ENCODE assay signal across 40 cellular contexts in the genomic region with DNA sequence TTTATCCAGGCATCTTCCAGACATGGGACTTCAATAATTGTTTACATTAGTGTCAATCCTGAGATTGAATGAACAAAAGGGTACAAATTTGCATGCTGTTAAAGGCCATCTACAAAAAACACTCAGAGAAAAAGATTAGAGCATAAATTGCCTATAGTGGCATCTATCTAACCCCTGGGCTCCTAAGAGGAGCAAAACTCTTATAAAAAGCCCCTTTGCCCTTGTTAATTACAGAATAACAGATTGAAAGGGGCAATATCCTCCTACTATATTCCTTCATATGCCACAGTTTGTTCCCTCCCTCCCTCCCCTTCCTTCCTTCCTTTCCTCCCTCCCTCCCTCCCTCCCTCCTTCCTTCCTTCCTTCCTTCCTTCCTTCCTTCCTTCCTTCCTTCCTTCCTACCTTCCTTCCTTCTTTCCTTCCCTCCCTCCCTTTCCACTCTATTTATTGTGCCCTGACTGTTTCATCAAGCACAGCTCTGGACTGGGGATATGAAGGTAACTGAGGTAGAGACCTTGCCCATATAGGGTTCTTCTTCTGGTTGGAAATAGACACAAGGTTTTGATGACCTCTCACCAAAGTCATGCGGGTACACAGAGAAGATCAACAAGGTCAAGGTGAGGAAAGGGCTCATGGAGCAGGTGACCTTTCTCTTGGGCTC. TPM values are rescaled to one million over a fixed set of nuclear protein-coding genes. Genes with fewer than 3 reads are reported as not detected.
"Had no signal": no experiment of that assay in that cellular context is flagged by ENCODE, and none has a peak within 500 bp of the region (broad histone marks: within the 10 kb centered on the region; RNA-seq: fewer than 3 reads in every experiment).

No MANE protein-coding gene starts in this region.

- H3K27me3 Mint-ChIP-seq: activated naive CD8-positive, alpha-beta T cell treated with anti-CD3 and anti-CD28 coated beads, Interleukin-2, amount 10 ng/mL, durations not matched to agents 7 days and 5 days had no signal

- H3K36me3 Mint-ChIP-seq: activated naive CD4-positive, alpha-beta T cell treated with anti-CD3 and anti-CD28 coated beads, Interleukin-2, amount 10 ng/mL, durations not matched to agents 7 days and 5 days; activated naive CD4-positive, alpha-beta T cell treated with anti-CD3 and anti-CD28 coated beads, Interleukin-2, amount 50 U/mL, for 24 hours; activated naive CD4-positive, alpha-beta T cell treated with anti-CD3 and anti-CD28 coated beads, Interleukin-2, amount 50 U/mL, for 72 hours; activated naive CD8-positive, alpha-beta T cell; activated naive CD8-positive, alpha-beta T cell treated with anti-CD3 and anti-CD28 coated beads for 36 hours; activated naive CD8-positive, alpha-beta T cell treated with anti-CD3 and anti-CD28 coated beads, Interleukin-2, amount 10 ng/mL, durations not matched to agents 7 days and 5 days; brain had no signal

- H3K9me3 ChIP-seq: adrenal gland, ascending aorta, body of pancreas, breast epithelium had no signal

- H3K36me3 ChIP-seq: adrenal gland, ascending aorta, brain microvascular endothelial cell, breast epithelium, cardiac muscle cell had no signal

- H3K4me1 Mint-ChIP-seq: activated naive CD4-positive, alpha-beta T cell treated with anti-CD3 and anti-CD28 coated beads, Interleukin-2, amount 10 ng/mL, durations not matched to agents 7 days and 5 days; activated naive CD4-positive, alpha-beta T cell treated with anti-CD3 and anti-CD28 coated beads, Interleukin-2, amount 50 U/mL, for 24 hours; activated naive CD8-positive, alpha-beta T cell treated with anti-CD3 and anti-CD28 coated beads for 36 hours; activated naive CD8-positive, alpha-beta T cell treated with anti-CD3 and anti-CD28 coated beads, Interleukin-2, amount 10 ng/mL, durations not matched to agents 7 days and 5 days; activated naive CD8-positive, alpha-beta T cell treated with anti-CD3 and anti-CD28 coated beads, Interleukin-2, amount 50 U/mL, for 24 hours; activated T-helper 17 cell treated with anti-CD3 and anti-CD28 coated beads, Interleukin-2, amount 50 U/mL, for 72 hours; central memory CD8-positive, alpha-beta T cell had no signal

- ATAC-seq: activated naive CD4-positive, alpha-beta T cell treated with anti-CD3 and anti-CD28 coated beads, Interleukin-2, amount 50 U/mL, for 72 hours; activated naive CD8-positive, alpha-beta T cell treated with anti-CD3 and anti-CD28 coated beads, Interleukin-2, amount 50 U/mL, for 24 hours; activated T-cell treated with anti-CD3 and anti-CD28 coated beads, Interleukin-2, amount 50 U/mL, for 4 hours; activated T-cell treated with anti-CD3 and anti-CD28 coated beads, Interleukin-2, amount 50 U/mL, for 72 hours; activated T-helper 17 cell treated with anti-CD3 and anti-CD28 coated beads, Interleukin-2, amount 50 U/mL, for 72 hours; body of pancreas had no signal

- H3K4me3 Mint-ChIP-seq: activated naive CD4-positive, alpha-beta T cell treated with anti-CD3 and anti-CD28 coated beads for 36 hours; activated naive CD4-positive, alpha-beta T cell treated with anti-CD3 and anti-CD28 coated beads, Interleukin-2, amount 10 ng/mL, durations not matched to agents 7 days and 5 days; activated naive CD4-positive, alpha-beta T cell treated with anti-CD3 and anti-CD28 coated beads, Interleukin-2, amount 50 U/mL, for 24 hours; activated naive CD8-positive, alpha-beta T cell; activated naive CD8-positive, alpha-beta T cell treated with anti-CD3 and anti-CD28 coated beads for 36 hours; activated naive CD8-positive, alpha-beta T cell treated with anti-CD3 and anti-CD28 coated beads, Interleukin-2, amount 10 ng/mL, durations not matched to agents 7 days and 5 days; activated naive CD8-positive, alpha-beta T cell treated with anti-CD3 and anti-CD28 coated beads, Interleukin-2, amount 50 U/mL, for 24 hours; activated T-cell treated with anti-CD3 and anti-CD28 coated beads, Interleukin-2, amount 50 U/mL, for 24 hours; activated T-cell treated with anti-CD3 and anti-CD28 coated beads, Interleukin-2, amount 50 U/mL, for 4 hours; activated T-cell treated with anti-CD3 and anti-CD28 coated beads, Interleukin-2, amount 50 U/mL, for 72 hours; activated T-helper 1 cell treated with anti-CD3 and anti-CD28 coated beads, Interleukin-12 subunit alpha, Interleukin-12 subunit beta, Interleukin-2, Interleukin-4 antibody, amounts not matched to agents 30 ng/mL and 10 ng/mL and 1 ng/mL, durations not matched to agents 14 hours and 24 hours and 36 hours; activated T-helper 17 cell treated with anti-CD3 and anti-CD28 coated beads, Interleukin-2, amount 50 U/mL, for 72 hours; brain; central memory CD8-positive, alpha-beta T cell had no signal

- H3K4me1 ChIP-seq: adrenal gland, ascending aorta, body of pancreas, breast epithelium had no signal

- FAIRE-seq: astrocyte, bronchial epithelial cell had no signal

- H3K9me3 Mint-ChIP-seq: activated naive CD4-positive, alpha-beta T cell treated with anti-CD3 and anti-CD28 coated beads for 36 hours; activated naive CD4-positive, alpha-beta T cell treated with anti-CD3 and anti-CD28 coated beads, Interleukin-2, amount 10 ng/mL, durations not matched to agents 7 days and 5 days; activated naive CD4-positive, alpha-beta T cell treated with anti-CD3 and anti-CD28 coated beads, Interleukin-2, amount 50 U/mL, for 24 hours; activated naive CD4-positive, alpha-beta T cell treated with anti-CD3 and anti-CD28 coated beads, Interleukin-2, amount 50 U/mL, for 72 hours; activated naive CD8-positive, alpha-beta T cell treated with anti-CD3 and anti-CD28 coated beads for 36 hours; activated naive CD8-positive, alpha-beta T cell treated with anti-CD3 and anti-CD28 coated beads, Interleukin-2, amount 10 ng/mL, durations not matched to agents 7 days and 5 days; activated naive CD8-positive, alpha-beta T cell treated with anti-CD3 and anti-CD28 coated beads, Interleukin-2, amount 50 U/mL, for 24 hours; activated T-cell treated with anti-CD3 and anti-CD28 coated beads, Interleukin-2, amount 50 U/mL, for 24 hours; activated T-cell treated with anti-CD3 and anti-CD28 coated beads, Interleukin-2, amount 50 U/mL, for 4 hours; activated T-cell treated with anti-CD3 and anti-CD28 coated beads, Interleukin-2, amount 50 U/mL, for 72 hours; activated T-helper 1 cell treated with anti-CD3 and anti-CD28 coated beads, Interleukin-12 subunit alpha, Interleukin-12 subunit beta, Interleukin-2, Interleukin-4 antibody, amounts not matched to agents 30 ng/mL and 10 ng/mL and 1 ng/mL, durations not matched to agents 14 hours and 24 hours and 36 hours; activated T-helper 17 cell treated with anti-CD3 and anti-CD28 coated beads, Interleukin-2, amount 50 U/mL, for 72 hours; activated T-helper 2 cell treated with anti-CD3 and anti-CD28 coated beads, Interferon-gamma antibody, Interleukin-2, Interleukin-4, amounts not matched to agents 10 μg/mL and 5 μg/mL and 100 μg/mL, durations not matched to agents 14 hours and 24 hours and 36 hours; central memory CD8-positive, alpha-beta T cell had no signal

- H3K4me3 ChIP-seq: adrenal gland, ascending aorta, body of pancreas, breast epithelium, cardiac muscle cell had no signal

- H3K27ac Mint-ChIP-seq: activated naive CD4-positive, alpha-beta T cell treated with anti-CD3 and anti-CD28 coated beads for 36 hours; activated naive CD4-positive, alpha-beta T cell treated with anti-CD3 and anti-CD28 coated beads, Interleukin-2, amount 10 ng/mL, durations not matched to agents 7 days and 5 days; activated naive CD4-positive, alpha-beta T cell treated with anti-CD3 and anti-CD28 coated beads, Interleukin-2, amount 50 U/mL, for 24 hours; activated naive CD4-positive, alpha-beta T cell treated with anti-CD3 and anti-CD28 coated beads, Interleukin-2, amount 50 U/mL, for 72 hours; activated naive CD8-positive, alpha-beta T cell; activated naive CD8-positive, alpha-beta T cell treated with anti-CD3 and anti-CD28 coated beads for 36 hours; activated naive CD8-positive, alpha-beta T cell treated with anti-CD3 and anti-CD28 coated beads, Interleukin-2, amount 10 ng/mL, durations not matched to agents 7 days and 5 days; activated naive CD8-positive, alpha-beta T cell treated with anti-CD3 and anti-CD28 coated beads, Interleukin-2, amount 50 U/mL, for 24 hours; activated T-cell treated with anti-CD3 and anti-CD28 coated beads, Interleukin-2, amount 50 U/mL, for 24 hours; activated T-cell treated with anti-CD3 and anti-CD28 coated beads, Interleukin-2, amount 50 U/mL, for 72 hours; activated T-helper 1 cell treated with anti-CD3 and anti-CD28 coated beads, Interleukin-12 subunit alpha, Interleukin-12 subunit beta, Interleukin-2, Interleukin-4 antibody, amounts not matched to agents 30 ng/mL and 10 ng/mL and 1 ng/mL, durations not matched to agents 14 hours and 24 hours and 36 hours; activated T-helper 17 cell treated with anti-CD3 and anti-CD28 coated beads, Interleukin-2, amount 50 U/mL, for 72 hours; activated T-helper 2 cell treated with anti-CD3 and anti-CD28 coated beads, Interferon-gamma antibody, Interleukin-2, Interleukin-4, amounts not matched to agents 10 μg/mL and 5 μg/mL and 100 μg/mL, durations not matched to agents 14 hours and 24 hours and 36 hours had no signal

- H3K27me3 ChIP-seq: adrenal gland, ascending aorta, body of pancreas, brain microvascular endothelial cell, breast epithelium, cardiac muscle cell had no signal

- H3K27ac ChIP-seq: adrenal gland, ascending aorta, body of pancreas, brain microvascular endothelial cell, breast epithelium, cardiac muscle cell had no signal

- DNase-seq: activated effector memory CD4-positive, alpha-beta T cell treated with anti-CD3 and anti-CD28 coated beads, Interleukin-2, amount 50 U/mL, for 16 hours; activated effector memory CD4-positive, alpha-beta T cell treated with Interleukin-2 at 50 U/mL for 16 hours; activated gamma-delta T cell; activated gamma-delta T cell treated with Interleukin-2 at 50 U/mL for 16 hours; activated naive CD4-positive, alpha-beta T cell; activated naive CD4-positive, alpha-beta T cell treated with anti-CD3 and anti-CD28 coated beads for 36 hours; activated naive CD4-positive, alpha-beta T cell treated with anti-CD3 and anti-CD28 coated beads, Interleukin-2, amount 10 ng/mL, durations not matched to agents 7 days and 5 days; activated naive CD4-positive, alpha-beta T cell treated with anti-CD3 and anti-CD28 coated beads, Interleukin-2, amount 50 U/mL, for 16 hours; activated naive CD4-positive, alpha-beta T cell treated with Interleukin-2 at 50 U/mL for 16 hours; activated naive CD8-positive, alpha-beta T cell treated with anti-CD3 and anti-CD28 coated beads for 36 hours; activated naive CD8-positive, alpha-beta T cell treated with anti-CD3 and anti-CD28 coated beads, Interleukin-2, amount 10 ng/mL, durations not matched to agents 7 days and 5 days; activated naive CD8-positive, alpha-beta T cell treated with anti-CD3 and anti-CD28 coated beads, Interleukin-2, amount 50 U/mL, for 24 hours; activated T-cell treated with anti-CD3 and anti-CD28 coated beads, Interleukin-2, amount 50 U/mL, for 1 hour; activated T-cell treated with anti-CD3 and anti-CD28 coated beads, Interleukin-2, amount 50 U/mL, for 24 hours; activated T-cell treated with anti-CD3 and anti-CD28 coated beads, Interleukin-2, amount 50 U/mL, for 4 hours; activated T-cell treated with anti-CD3 and anti-CD28 coated beads, Interleukin-2, amount 50 U/mL, for 48 hours; activated T-cell treated with anti-CD3 and anti-CD28 coated beads, Interleukin-2, amount 50 U/mL, for 72 hours; adrenal gland; amniotic stem cell; amygdala; aorta; body of pancreas; brain microvascular endothelial cell; central memory CD4-positive, alpha-beta T cell; cerebellar nuclear complex had no signal

RNA-seq across cellular contexts. Expression of gene PCDH8, which starts 49.5 kb away (rescaled TPM):
- total RNA-seq: activated naive CD4-positive, alpha-beta T cell treated with anti-CD3 and anti-CD28 coated beads for 36 hours; activated naive CD4-positive, alpha-beta T cell treated with anti-CD3 and anti-CD28 coated beads, Interleukin-2, amount 50 U/mL, for 72 hours; activated naive CD8-positive, alpha-beta T cell treated with anti-CD3 and anti-CD28 coated beads for 36 hours; activated naive CD8-positive, alpha-beta T cell treated with anti-CD3 and anti-CD28 coated beads, Interleukin-2, amount 10 ng/mL, durations not matched to agents 7 days and 5 days; activated T-cell treated with anti-CD3 and anti-CD28 coated beads, Interleukin-2, amount 50 U/mL, for 4 hours; activated T-cell treated with anti-CD3 and anti-CD28 coated beads, Interleukin-2, amount 50 U/mL, for 72 hours; activated T-helper 1 cell treated with anti-CD3 and anti-CD28 coated beads, Interleukin-12 subunit alpha, Interleukin-12 subunit beta, Interleukin-2, Interleukin-4 antibody, amounts not matched to agents 30 ng/mL and 10 ng/mL and 1 ng/mL, durations not matched to agents 14 hours and 24 hours and 36 hours; activated T-helper 17 cell treated with anti-CD3 and anti-CD28 coated beads, Interleukin-2, amount 50 U/mL, for 72 hours; ascending aorta; body of pancreas; bronchial epithelial cell; cardiac septum; chondrocyte had no signal
- polyA plus RNA-seq: adrenal gland, aorta had no signal

RNA-seq across cellular contexts. Expression of gene CNMD, which starts 59.3 kb away (rescaled TPM):
- total RNA-seq: activated naive CD4-positive, alpha-beta T cell treated with anti-CD3 and anti-CD28 coated beads for 36 hours; activated naive CD4-positive, alpha-beta T cell treated with anti-CD3 and anti-CD28 coated beads, Interleukin-2, amount 50 U/mL, for 72 hours; activated naive CD8-positive, alpha-beta T cell treated with anti-CD3 and anti-CD28 coated beads for 36 hours; activated naive CD8-positive, alpha-beta T cell treated with anti-CD3 and anti-CD28 coated beads, Interleukin-2, amount 10 ng/mL, durations not matched to agents 7 days and 5 days; activated T-cell treated with anti-CD3 and anti-CD28 coated beads, Interleukin-2, amount 50 U/mL, for 4 hours; activated T-cell treated with anti-CD3 and anti-CD28 coated beads, Interleukin-2, amount 50 U/mL, for 72 hours; activated T-helper 1 cell treated with anti-CD3 and anti-CD28 coated beads, Interleukin-12 subunit alpha, Interleukin-12 subunit beta, Interleukin-2, Interleukin-4 antibody, amounts not matched to agents 30 ng/mL and 10 ng/mL and 1 ng/mL, durations not matched to agents 14 hours and 24 hours and 36 hours; activated T-helper 17 cell treated with anti-CD3 and anti-CD28 coated beads, Interleukin-2, amount 50 U/mL, for 72 hours; activated T-helper 2 cell treated with anti-CD3 and anti-CD28 coated beads, Interferon-gamma antibody, Interleukin-2, Interleukin-4, amounts not matched to agents 10 μg/mL and 5 μg/mL and 100 μg/mL, durations not matched to agents 14 hours and 24 hours and 36 hours; adrenal gland; aorta; ascending aorta; astrocyte; bronchial epithelial cell; cardiac septum; chondrocyte had no signal
- polyA plus RNA-seq: adrenal gland, aorta had no signal
